In the genomic region with DNA sequence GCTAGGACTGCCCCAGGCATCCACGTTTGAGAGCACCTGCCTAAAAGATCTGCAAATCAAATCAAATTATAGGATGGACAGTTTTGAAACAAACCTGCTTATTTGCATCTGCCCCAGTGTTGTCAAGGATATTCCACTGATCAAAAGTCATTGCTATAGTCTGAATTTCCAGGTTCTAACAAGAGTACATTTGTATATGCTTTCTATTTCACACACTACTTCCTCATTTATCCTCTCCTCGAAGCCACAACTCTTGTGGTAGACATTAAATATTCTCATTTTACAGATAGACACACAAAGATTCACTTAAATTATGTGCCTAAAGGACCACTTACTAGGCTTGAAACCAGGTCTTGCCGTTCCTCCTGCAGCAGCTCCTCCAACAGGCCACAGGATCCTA, we compare ENCODE assay signal across 1 cellular context.
TF ChIP-seq lines count a peak whose summit lies in the region.

No MANE protein-coding gene starts in this region.

TF ChIP-seq in GM23338, 12 proteins besides CTCF, POLR2A, EP300 and RAD21:
- TF ChIP-seq ZNF462 (CRISPR knock-in tag; IDR thresholded peaks at IDR 0.05) = no peak
- TF ChIP-seq EZH2phosphoT487 (IDR thresholded peaks at IDR 0.05; ENCODE audit: unreplicated experiment) = no peak
- no peak for TF ChIP-seq JUNB (IDR thresholded peaks at IDR 0.05; ENCODE audit: unreplicated experiment)
- no peak for TF ChIP-seq NANOG (IDR thresholded peaks at IDR 0.05; ENCODE audit: borderline replicate concordance)
- no peak for TF ChIP-seq EZH2 (IDR thresholded peaks at IDR 0.05; ENCODE audit: low read depth, unreplicated experiment)
- TF ChIP-seq POLR2AphosphoS5 (IDR thresholded peaks at IDR 0.05; ENCODE audit: low read depth) = no peak
- TF ChIP-seq CREB1 (CRISPR knock-in tag; IDR thresholded peaks at IDR 0.05; ENCODE audit: low read depth) = no peak
- TF ChIP-seq ZNF331 (CRISPR knock-in tag; IDR thresholded peaks at IDR 0.05; ENCODE audit: low read depth) = no peak
- TF ChIP-seq ETS1 (IDR thresholded peaks at IDR 0.05) = no peak
- TF ChIP-seq STAT1 (IDR thresholded peaks at IDR 0.05; ENCODE audit: unreplicated experiment) = no peak
- no peak for TF ChIP-seq REST (IDR thresholded peaks at IDR 0.05; ENCODE audit: unreplicated experiment)
- TF ChIP-seq ZNF114 (CRISPR knock-in tag; IDR thresholded peaks at IDR 0.05) = no peak
